ENCODE assay signal across 19 cellular contexts in genomic region chr3:161219495-161219894, GRCh38. TPM values are rescaled to one million over a fixed set of nuclear protein-coding genes. Genes with fewer than 3 reads are reported as not detected.
A peak's percentile ranks its signal among the peaks of the same experiment; 100 is the strongest.
DNase-seq lines count a peak whose midpoint lies in the region; ATAC-seq and TF ChIP-seq lines count a peak whose summit lies in the region.
"Had no signal": no experiment of that assay in that cellular context is flagged by ENCODE, and none has a peak within 500 bp of the region (broad histone marks: within the 10 kb centered on the region; RNA-seq: fewer than 3 reads in every experiment).

No MANE protein-coding gene starts in this region.

- peaks cover 2 to 8% of the 10 kb centered on the region in 2 donors for H3K27me3 Mint-ChIP-seq in CD4-positive, alpha-beta memory T cell
- H3K27me3 Mint-ChIP-seq in activated T-helper 1 cell treated with anti-CD3 and anti-CD28 coated beads, Interleukin-12 subunit alpha, Interleukin-12 subunit beta, Interleukin-2, Interleukin-4 antibody, amounts not matched to agents 30 ng/mL and 10 ng/mL and 1 ng/mL, durations not matched to agents 14 hours and 24 hours and 36 hours (ENCODE audit: insufficient read depth) = peaks cover 12% of the 10 kb centered on the region
- H3K27me3 Mint-ChIP-seq in natural killer cell treated with Interleukin-12 subunit alpha and Interleukin-12 subunit beta and Interleukin-15 and Interleukin-18, amount 100 ng/mL, for 72 hours = peaks cover 10 to 14% of the 10 kb centered on the region in 2 donors

- H3K4me3 ChIP-seq in SK-N-SH (ENCODE audit: low read depth in 2 of 2, low read length in 1 of 2) (no peak overlapping the region), MM.1S (ENCODE audit: low read length) (no peak overlapping the region)
- H3K4me3 ChIP-seq in CD4-positive, alpha-beta memory T cell (ENCODE audit: low read length in 2 of 2) = no peak overlapping the region
- H3K4me3 ChIP-seq: upper lobe of right lung had no signal

- H3K36me3 ChIP-seq in SK-N-SH (replicated peaks in 1 of 2; ENCODE audit: control insufficient read depth in 1 of 2, insufficient read depth in 2 of 2, low read length in 1 of 2) (peaks cover 7 to 18% of the 10 kb centered on the region in 2 experiments), MM.1S (replicated peaks; ENCODE audit: insufficient read depth, low read length) (peaks cover 3% of the 10 kb centered on the region; the same call in 1 of the 2 replicates)
- no peaks in the 10 kb centered on the region for H3K36me3 ChIP-seq in CD4-positive, alpha-beta memory T cell (ENCODE audit: insufficient read depth, low read length)
- H3K36me3 ChIP-seq: upper lobe of right lung had no signal

- H3F3A ChIP-seq in SK-N-SH (replicated peaks; ENCODE audit: insufficient read depth) = peaks cover 3% of the 10 kb centered on the region
- no peaks in the 10 kb centered on the region for H3F3A ChIP-seq in MM.1S (ENCODE audit: insufficient read depth, low read length)

- peaks cover 0 to 12% of the 10 kb centered on the region in 2 donors for H3K36me3 Mint-ChIP-seq in CD4-positive, alpha-beta memory T cell
- peaks cover 11% of the 10 kb centered on the region for H3K36me3 Mint-ChIP-seq in activated T-helper 1 cell treated with anti-CD3 and anti-CD28 coated beads, Interleukin-12 subunit alpha, Interleukin-12 subunit beta, Interleukin-2, Interleukin-4 antibody, amounts not matched to agents 30 ng/mL and 10 ng/mL and 1 ng/mL, durations not matched to agents 14 hours and 24 hours and 36 hours (ENCODE audit: low read depth)
- no peaks in the 10 kb centered on the region for H3K36me3 Mint-ChIP-seq in natural killer cell treated with Interleukin-12 subunit alpha and Interleukin-12 subunit beta and Interleukin-15 and Interleukin-18, amount 100 ng/mL, for 72 hours

- H3K9me2 ChIP-seq in SK-N-SH (no peaks in the 10 kb centered on the region), MM.1S (replicated peaks; ENCODE audit: insufficient read depth, low read length) (no peaks in the 10 kb centered on the region)

- H2AFZ ChIP-seq in SK-N-SH (ENCODE audit: low read depth) (0 out of 2 replicates have a peak overlapping the region, but pooled peaks have one; percentile 96), MM.1S (ENCODE audit: low read length) (no peak overlapping the region)

- peaks cover 5 to 11% of the 10 kb centered on the region in 2 experiments; a peak in 2 of 4 replicates for H3K4me1 ChIP-seq in SK-N-SH (ENCODE audit: control insufficient read depth in 1 of 2, insufficient read depth in 2 of 2, low read depth in 1 of 2, low read length in 1 of 2)
- peaks cover 35% of the 10 kb centered on the region for H3K4me1 ChIP-seq in CD4-positive, alpha-beta memory T cell (ENCODE audit: insufficient read depth, low read length)
- peaks cover 19% of the 10 kb centered on the region for H3K4me1 ChIP-seq in MM.1S (ENCODE audit: low read length)

- H3K79me2 ChIP-seq in SK-N-SH (ENCODE audit: insufficient read depth) (peaks cover 34% of the 10 kb centered on the region), MM.1S (ENCODE audit: low read length) (peaks cover 34% of the 10 kb centered on the region)

- DNase-seq in SK-N-SH = no peak
- DNase-seq in CD4-positive, alpha-beta memory T cell = no peak
- no peak for DNase-seq in activated T-helper 1 cell treated with anti-CD3 and anti-CD28 coated beads, Interleukin-12 subunit alpha, Interleukin-12 subunit beta, Interleukin-2, Interleukin-4 antibody, amounts not matched to agents 30 ng/mL and 10 ng/mL and 1 ng/mL, durations not matched to agents 14 hours and 24 hours and 36 hours (ENCODE audit: low spot score)
- DNase-seq in natural killer cell treated with Interleukin-12 subunit alpha and Interleukin-12 subunit beta and Interleukin-15 and Interleukin-18, amount 100 ng/mL, for 72 hours (ENCODE audit: low spot score) = no peak
- DNase-seq in MM.1S = no peak
- no peak for DNase-seq in islet precursor cell
- DNase-seq: activated CD4-positive, alpha-beta T cell treated with anti-CD3 and anti-CD28 coated beads, Interleukin-2, amount 50 U/mL, for 1 hour; activated T-cell treated with anti-CD3 and anti-CD28 coated beads for 4 hours; AML-193; left colon; NCI-H2107; small intestine; stimulated activated CD4-positive, alpha-beta T cell treated with anti-CD3 and anti-CD28 coated beads, Interleukin-2, amount 100 ng/mL, for 48 hours; upper lobe of right lung had no signal

- H3K27ac Mint-ChIP-seq in CD4-positive, alpha-beta memory T cell = peak overlapping the region in 3 of 7 donors; percentile 7 to 92 (median 65)
- H3K27ac Mint-ChIP-seq in activated T-helper 1 cell treated with anti-CD3 and anti-CD28 coated beads, Interleukin-12 subunit alpha, Interleukin-12 subunit beta, Interleukin-2, Interleukin-4 antibody, amounts not matched to agents 30 ng/mL and 10 ng/mL and 1 ng/mL, durations not matched to agents 14 hours and 24 hours and 36 hours = peak overlapping the region; percentile 51
- peak overlapping the region; percentile 57 to 85 for H3K27ac Mint-ChIP-seq in natural killer cell treated with Interleukin-12 subunit alpha and Interleukin-12 subunit beta and Interleukin-15 and Interleukin-18, amount 100 ng/mL, for 72 hours

- no peak for TF ChIP-seq RAD21 in SK-N-SH (IDR thresholded peaks at IDR 0.05; ENCODE audit: low read length)

- no peak overlapping the region for H3K27ac ChIP-seq in SK-N-SH (ENCODE audit: low read depth in 2 of 2, low read length in 1 of 2)
- H3K27ac ChIP-seq in CD4-positive, alpha-beta memory T cell (ENCODE audit: low read depth, low read length) = no peak overlapping the region
- no peak overlapping the region for H3K27ac ChIP-seq in MM.1S (ENCODE audit: low read length)
- H3K27ac ChIP-seq: 22Rv1 had no signal

- CTCF ChIA-PET in SK-N-SH (lab: Yijun Ruan, JAX) = no interaction called here
- CTCF ChIA-PET in CD4-positive, alpha-beta memory T cell (lab: Charles Lee; ENCODE audit: partially characterized antibody) = no interaction called here

- H4K20me1 ChIP-seq in SK-N-SH (ENCODE audit: insufficient read depth) = peaks cover 12% of the 10 kb centered on the region
- H4K20me1 ChIP-seq in MM.1S (ENCODE audit: insufficient read depth, low read length) = no peaks in the 10 kb centered on the region

- peaks cover 17 to 35% (median 25%) of the 10 kb centered on the region in 4 donors for H3K4me1 Mint-ChIP-seq in CD4-positive, alpha-beta memory T cell
- H3K4me1 Mint-ChIP-seq in activated T-helper 1 cell treated with anti-CD3 and anti-CD28 coated beads, Interleukin-12 subunit alpha, Interleukin-12 subunit beta, Interleukin-2, Interleukin-4 antibody, amounts not matched to agents 30 ng/mL and 10 ng/mL and 1 ng/mL, durations not matched to agents 14 hours and 24 hours and 36 hours (ENCODE audit: low read depth) = peaks cover 24% of the 10 kb centered on the region
- peaks cover 10 to 14% of the 10 kb centered on the region in 2 donors for H3K4me1 Mint-ChIP-seq in natural killer cell treated with Interleukin-12 subunit alpha and Interleukin-12 subunit beta and Interleukin-15 and Interleukin-18, amount 100 ng/mL, for 72 hours (ENCODE audit: low read depth in 2 of 2)

- TF ChIP-seq CTCF in SK-N-SH (IDR thresholded peaks at IDR 0.05) (no peak), MM.1S (IDR thresholded peaks at IDR 0.05; ENCODE audit: low read length) (no peak)

- H3K27me3 ChIP-seq in SK-N-SH (ENCODE audit: insufficient read depth) (peaks cover 7% of the 10 kb centered on the region; the same call in 1 of the 2 replicates), MM.1S (replicated peaks; ENCODE audit: insufficient read depth, low read length) (no peaks in the 10 kb centered on the region)
- no peaks in the 10 kb centered on the region for H3K27me3 ChIP-seq in CD4-positive, alpha-beta memory T cell (ENCODE audit: insufficient read depth, low read length)
- H3K27me3 ChIP-seq: upper lobe of right lung had no signal

- ATAC-seq in SK-N-SH treated with all-trans-retinoic acid at 6 μM for 48 hours (no peak), HG03095 (IDR thresholded peaks at IDR 0.05; ENCODE audit: unreplicated experiment) (no peak)
- no peak for ATAC-seq in natural killer cell treated with Interleukin-12 subunit alpha and Interleukin-12 subunit beta and Interleukin-15 and Interleukin-18, amount 100 ng/mL, for 72 hours
- ATAC-seq: activated naive CD4-positive, alpha-beta T cell treated with anti-CD3 and anti-CD28 coated beads, Interleukin-2, amount 50 U/mL, for 72 hours; HepG2; left colon; upper lobe of right lung had no signal

- H3K9me3 Mint-ChIP-seq in CD4-positive, alpha-beta memory T cell = no peaks in the 10 kb centered on the region
- H3K9me3 Mint-ChIP-seq in activated T-helper 1 cell treated with anti-CD3 and anti-CD28 coated beads, Interleukin-12 subunit alpha, Interleukin-12 subunit beta, Interleukin-2, Interleukin-4 antibody, amounts not matched to agents 30 ng/mL and 10 ng/mL and 1 ng/mL, durations not matched to agents 14 hours and 24 hours and 36 hours = no peaks in the 10 kb centered on the region
- no peaks in the 10 kb centered on the region for H3K9me3 Mint-ChIP-seq in natural killer cell treated with Interleukin-12 subunit alpha and Interleukin-12 subunit beta and Interleukin-15 and Interleukin-18, amount 100 ng/mL, for 72 hours
- H3K9me3 Mint-ChIP-seq: activated naive CD4-positive, alpha-beta T cell treated with anti-CD3 and anti-CD28 coated beads, Interleukin-2, amount 50 U/mL, for 72 hours had no signal

- peak overlapping the region in 5 of 8 donors; percentile 51 to 80 (median 60) for H3K4me3 Mint-ChIP-seq in CD4-positive, alpha-beta memory T cell
- peak overlapping the region; percentile 69 for H3K4me3 Mint-ChIP-seq in activated T-helper 1 cell treated with anti-CD3 and anti-CD28 coated beads, Interleukin-12 subunit alpha, Interleukin-12 subunit beta, Interleukin-2, Interleukin-4 antibody, amounts not matched to agents 30 ng/mL and 10 ng/mL and 1 ng/mL, durations not matched to agents 14 hours and 24 hours and 36 hours
- peak overlapping the region; percentile 88 for H3K4me3 Mint-ChIP-seq in natural killer cell treated with Interleukin-12 subunit alpha and Interleukin-12 subunit beta and Interleukin-15 and Interleukin-18, amount 100 ng/mL, for 72 hours

- POLR2A ChIA-PET in SK-N-SH (lab: Yijun Ruan, JAX) = no interaction called here
- POLR2A ChIA-PET in CD4-positive, alpha-beta memory T cell (lab: Charles Lee; ENCODE audit: partially characterized antibody) = no interaction called here

- intact Hi-C loops in CD4-positive, alpha-beta memory T cell (cut with micrococcal nuclease) = no loop called here
- intact Hi-C loops in activated T-helper 1 cell treated with anti-CD3 and anti-CD28 coated beads, Interleukin-12 subunit alpha, Interleukin-12 subunit beta, Interleukin-2, Interleukin-4 antibody, amounts not matched to agents 30 ng/mL and 10 ng/mL and 1 ng/mL, durations not matched to agents 14 hours and 24 hours and 36 hours (cut with micrococcal nuclease) = no loop called here

- H3K9ac ChIP-seq in SK-N-SH (no peak overlapping the region), MM.1S (ENCODE audit: low read length) (no peak overlapping the region)

- no peaks in the 10 kb centered on the region for H3K9me3 ChIP-seq in SK-N-SH
- no peaks in the 10 kb centered on the region for H3K9me3 ChIP-seq in CD4-positive, alpha-beta memory T cell (ENCODE audit: control insufficient read depth in 1 of 2, low read length in 2 of 2)
- H3K9me3 ChIP-seq in MM.1S (replicated peaks; ENCODE audit: insufficient read depth, low read length) = no peaks in the 10 kb centered on the region
- H3K9me3 ChIP-seq: upper lobe of right lung had no signal

- WGBS in SK-N-SH (ENCODE audit: low lambda C conversion rate) = 92% methylated on average over 4 of the region's 4 CpGs

- H3K4me2 ChIP-seq in SK-N-SH (no peak overlapping the region), MM.1S (ENCODE audit: low read depth, low read length) (no peak overlapping the region)

- TF ChIP-seq EP300 in SK-N-SH (IDR thresholded peaks at IDR 0.05; ENCODE audit: borderline replicate concordance in 1 of 2, low read depth in 1 of 2, low read length in 1 of 2) = no peak

RNA-seq across cellular contexts. Expression of gene NMD3, which starts 1.6 kb away (rescaled TPM):
- 15.1 and 21.1 TPM in 2 replicates for polyA plus RNA-seq in SK-N-SH (2012; rRNA removed)
- 24.0 and 25.4 TPM in 2 replicates for polyA plus RNA-seq in SK-N-SH (2012; cell fraction: cytosol; rRNA removed)
- 9.7 and 21.3 TPM in 2 replicates for polyA plus RNA-seq in SK-N-SH (2012; cell fraction: nucleus; rRNA removed)
- 10 to 100 TPM; 38.7 to 41.4 TPM for total RNA-seq in CD4-positive, alpha-beta memory T cell
- polyA plus RNA-seq in CD4-positive, alpha-beta memory T cell = 10 to 100 TPM; 42.8 to 52.6 TPM
- 74.5 and 79.6 TPM in 2 replicates for total RNA-seq in activated T-helper 1 cell treated with anti-CD3 and anti-CD28 coated beads, Interleukin-12 subunit alpha, Interleukin-12 subunit beta, Interleukin-2, Interleukin-4 antibody, amounts not matched to agents 30 ng/mL and 10 ng/mL and 1 ng/mL, durations not matched to agents 14 hours and 24 hours and 36 hours
- 10 to 100 TPM; 51.8 to 66.8 TPM for total RNA-seq in natural killer cell treated with Interleukin-12 subunit alpha and Interleukin-12 subunit beta and Interleukin-15 and Interleukin-18, amount 100 ng/mL, for 72 hours
